Comparison of ENCODE assay signal across 8 cellular contexts in the genomic region with DNA sequence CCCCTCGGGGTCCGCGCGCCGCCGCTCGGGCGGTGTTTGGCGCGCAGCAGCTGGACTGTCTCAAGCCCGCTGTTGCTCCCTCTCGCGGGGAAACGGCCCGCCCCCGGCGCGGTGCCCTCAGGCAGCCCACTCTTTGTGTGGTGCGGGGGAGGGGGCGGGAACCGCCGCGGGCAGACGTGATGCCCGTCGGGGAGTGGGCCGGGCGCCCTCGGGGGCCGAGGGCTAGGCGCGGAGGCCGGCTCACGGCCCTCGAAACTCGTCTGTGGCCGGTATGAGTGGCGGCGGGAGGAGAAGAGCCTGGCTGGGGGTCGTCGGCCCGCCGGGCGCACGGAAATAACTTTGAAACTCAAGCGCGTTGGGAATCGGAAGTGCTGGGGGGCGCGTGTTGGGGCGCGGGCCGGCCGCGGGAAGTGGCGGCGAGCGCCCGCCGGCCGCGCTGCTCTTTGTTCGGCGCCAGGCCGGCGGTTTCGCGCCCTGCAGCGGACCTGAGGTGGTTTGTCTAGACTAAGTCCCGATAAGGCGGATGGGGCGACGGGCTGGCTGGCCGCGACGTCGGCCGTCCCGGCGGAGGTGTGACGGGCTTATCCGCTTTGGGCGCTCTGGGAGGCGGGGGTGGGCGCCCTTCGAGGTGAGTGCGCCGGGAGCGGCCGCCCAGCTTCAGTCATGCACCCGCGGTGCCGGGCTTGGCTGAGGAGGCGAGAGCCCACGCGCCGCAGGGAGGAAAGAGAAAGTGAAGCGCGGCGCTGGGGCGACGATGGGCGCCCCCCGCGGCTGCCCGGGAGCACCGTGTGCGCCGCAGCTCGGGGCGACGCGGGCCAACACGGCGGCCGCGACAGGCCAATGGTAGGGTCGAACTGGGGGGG. TPM values are rescaled to one million over a fixed set of nuclear protein-coding genes. Genes with fewer than 3 reads are reported as not detected.
DNase-seq lines count a peak whose midpoint lies in the region; ATAC-seq and TF ChIP-seq lines count a peak whose summit lies in the region.

No MANE protein-coding gene starts in this region.

- H3K9me3 Mint-ChIP-seq in activated CD8-positive, alpha-beta T cell treated with anti-CD3 and anti-CD28 coated beads for 36 hours = no peaks in the 10 kb centered on the region
- H3K9me3 Mint-ChIP-seq in naive thymus-derived CD8-positive, alpha-beta T cell = peaks cover 0 to 4% (median 0%) of the 10 kb centered on the region in 9 donors

- H3K9ac ChIP-seq in HUES64 (ENCODE audit: low read depth, low read length) = peak overlapping the region; percentile 99
- peak overlapping the region; percentile 83 for H3K9ac ChIP-seq in endocrine pancreas (ENCODE audit: control insufficient read depth, insufficient read depth, low read length)

- CTCF ChIA-PET in activated CD8-positive, alpha-beta T cell treated with anti-CD3 and anti-CD28 coated beads for 36 hours (lab: Charles Lee) = interaction anchor here (0.7 to 8.6 kb wide), 6 partner anchors 22 to 241 kb away, joined by 3 to 85 read pairs (median 24); no protein-coding TSS in a partner anchor

- H3K27me3 ChIP-seq in BE2C (no peaks in the 10 kb centered on the region), HUES64 (ENCODE audit: insufficient read depth, low read length) (no peaks in the 10 kb centered on the region), endocrine pancreas (ENCODE audit: control insufficient read depth, insufficient read depth, low read length) (no peaks in the 10 kb centered on the region), thymus (ENCODE audit: control insufficient read depth, insufficient read depth) (no peaks in the 10 kb centered on the region)

- H3K36me3 ChIP-seq in BE2C (peaks cover 48% of the 10 kb centered on the region), HUES64 (ENCODE audit: insufficient read depth, low read length) (peaks cover 36% of the 10 kb centered on the region), endocrine pancreas (ENCODE audit: control insufficient read depth, insufficient read depth, low read length) (no peaks in the 10 kb centered on the region), thymus (ENCODE audit: control insufficient read depth, insufficient read depth) (peaks cover 21% of the 10 kb centered on the region)

- H3K4me1 Mint-ChIP-seq in activated CD8-positive, alpha-beta T cell treated with anti-CD3 and anti-CD28 coated beads for 36 hours (ENCODE audit: low read depth) = peaks cover 33% of the 10 kb centered on the region
- peaks cover 29 to 47% (median 40%) of the 10 kb centered on the region in 4 donors for H3K4me1 Mint-ChIP-seq in naive thymus-derived CD8-positive, alpha-beta T cell

- peak overlapping the region; percentile 91 for H3K27ac ChIP-seq in HUES64 (ENCODE audit: low read depth, low read length)
- peak overlapping the region; percentile 99 for H3K27ac ChIP-seq in thymus (ENCODE audit: low read depth)

- H3K27me3 Mint-ChIP-seq in activated CD8-positive, alpha-beta T cell treated with anti-CD3 and anti-CD28 coated beads for 36 hours = peaks cover 2% of the 10 kb centered on the region
- H3K27me3 Mint-ChIP-seq in naive thymus-derived CD8-positive, alpha-beta T cell = peaks cover 0 to 4% (median 0%) of the 10 kb centered on the region in 5 donors

- H3K4me3 Mint-ChIP-seq in activated CD8-positive, alpha-beta T cell treated with anti-CD3 and anti-CD28 coated beads for 36 hours = peak overlapping the region; percentile 99
- peak overlapping the region; percentile 95 to 100 (median 99) for H3K4me3 Mint-ChIP-seq in naive thymus-derived CD8-positive, alpha-beta T cell

- peaks cover 52% of the 10 kb centered on the region for H3K36me3 Mint-ChIP-seq in activated CD8-positive, alpha-beta T cell treated with anti-CD3 and anti-CD28 coated beads for 36 hours (ENCODE audit: low read depth)
- peaks cover 6 to 37% (median 18%) of the 10 kb centered on the region in 3 donors for H3K36me3 Mint-ChIP-seq in naive thymus-derived CD8-positive, alpha-beta T cell

- peak overlapping the region; percentile 100 for H3K27ac Mint-ChIP-seq in activated CD8-positive, alpha-beta T cell treated with anti-CD3 and anti-CD28 coated beads for 36 hours
- peak overlapping the region; percentile 66 to 100 (median 100) for H3K27ac Mint-ChIP-seq in naive thymus-derived CD8-positive, alpha-beta T cell

- H3K9me3 ChIP-seq in BE2C (no peaks in the 10 kb centered on the region), HUES64 (ENCODE audit: insufficient read depth, low read depth, low read length) (no peaks in the 10 kb centered on the region), endocrine pancreas (ENCODE audit: control insufficient read depth, low read length) (no peaks in the 10 kb centered on the region), thymus (ENCODE audit: control insufficient read depth) (no peaks in the 10 kb centered on the region)

- no peak for TF ChIP-seq CTCF in BE2C (IDR thresholded peaks at IDR 0.05; ENCODE audit: low read depth, low read length)
- TF ChIP-seq CTCF in activated CD8-positive, alpha-beta T cell treated with anti-CD3 and anti-CD28 coated beads for 36 hours (IDR thresholded peaks at IDR 0.05) = no peak

- peak overlapping the region; percentile 99 for H3K4me3 ChIP-seq in BE2C (ENCODE audit: low read depth, low read length)
- peak overlapping the region; percentile 96 for H3K4me3 ChIP-seq in HUES64 (ENCODE audit: low read length)
- H3K4me3 ChIP-seq in endocrine pancreas (ENCODE audit: control insufficient read depth, insufficient read depth, low read length) = no peak overlapping the region
- H3K4me3 ChIP-seq in thymus (ENCODE audit: low read length) = peak overlapping the region; percentile 99

- intact Hi-C loops in activated CD8-positive, alpha-beta T cell treated with anti-CD3 and anti-CD28 coated beads for 36 hours (cut with micrococcal nuclease) = loop anchor here (5.0 kb wide), 1 partner anchor 247 kb away; a partner anchor contains a TSS

- peak; percentile 58 for DNase-seq in BE2C
- DNase-seq in activated CD8-positive, alpha-beta T cell treated with anti-CD3 and anti-CD28 coated beads for 36 hours = peak; percentile 51
- DNase-seq in naive thymus-derived CD8-positive, alpha-beta T cell = peak; percentile 35 to 76 (median 58)
- DNase-seq in cortex of kidney (lab: John Stamatoyannopoulos, UW) = no peak
- DNase-seq in putamen (ENCODE audit: low spot score) = no peak

- no peak for ATAC-seq in activated CD8-positive, alpha-beta T cell treated with anti-CD3 and anti-CD28 coated beads for 36 hours
- ATAC-seq in naive thymus-derived CD8-positive, alpha-beta T cell = no peak

- POLR2A ChIA-PET in activated CD8-positive, alpha-beta T cell treated with anti-CD3 and anti-CD28 coated beads for 36 hours (lab: Charles Lee) = interaction anchor here (0.8 to 8.1 kb wide), 24 partner anchors 8 to 250 kb away, joined by 3 to 166 read pairs (median 4); a partner anchor contains a TSS
- POLR2A ChIA-PET in naive thymus-derived CD8-positive, alpha-beta T cell (lab: Charles Lee) = interaction anchor here (0.6 to 6.2 kb wide), 24 partner anchors 9 to 245 kb away, joined by 3 to 158 read pairs (median 5); a partner anchor contains a TSS

- WGBS in HUES64 = under 1% methylated on average over 118 of the region's 118 CpGs
- under 1% methylated on average over 118 of the region's 118 CpGs for WGBS in thymus

- H3K4me1 ChIP-seq in BE2C (peaks cover 4% of the 10 kb centered on the region; the same call in 1 of the 2 replicates), HUES64 (ENCODE audit: insufficient read depth, low read length) (peaks cover 11% of the 10 kb centered on the region; the same call in 1 of the 2 replicates), endocrine pancreas (ENCODE audit: control insufficient read depth, insufficient read depth, low read length) (no peaks in the 10 kb centered on the region), thymus (ENCODE audit: control insufficient read depth, insufficient read depth, low read length) (peaks cover 19% of the 10 kb centered on the region)

RNA-seq across cellular contexts. Expression of a gene that starts 0.7 kb away (rescaled TPM):
- polyA plus RNA-seq in BE2C (2012; ENCODE audit: insufficient read depth, insufficient read length, low read depth) = 1,938 TPM
- polyA plus RNA-seq in HUES64 (2013, experiment 1 of 2) = 1,960 TPM
- polyA plus RNA-seq in HUES64 (2013, experiment 2 of 2) = 2,220 TPM
- 1,000 to 10,000 TPM; 2,463 to 2,468 TPM for total RNA-seq in activated CD8-positive, alpha-beta T cell treated with anti-CD3 and anti-CD28 coated beads for 36 hours
- total RNA-seq in naive thymus-derived CD8-positive, alpha-beta T cell = 1,000 to 10,000 TPM; 1,008 to 1,051 TPM
- polyA plus RNA-seq in naive thymus-derived CD8-positive, alpha-beta T cell = 1,000 to 10,000 TPM; 1,851 to 2,224 (median 2,052) TPM
- polyA plus RNA-seq in thymus = 2,183 TPM

Comparison
In these comparisons a context has a peak if more than half of its experiments do, and no peak if none do; other contexts are left out.
1. DNase-seq: peak in BE2C (single experiment), activated CD8-positive, alpha-beta T cell treated with anti-CD3 and anti-CD28 coated beads for 36 hours (single experiment) and naive thymus-derived CD8-positive, alpha-beta T cell (10 of 10); none in cortex of kidney (single experiment) and putamen (single experiment).